23 cellular contexts compared by ENCODE assay signal in the genomic region with DNA sequence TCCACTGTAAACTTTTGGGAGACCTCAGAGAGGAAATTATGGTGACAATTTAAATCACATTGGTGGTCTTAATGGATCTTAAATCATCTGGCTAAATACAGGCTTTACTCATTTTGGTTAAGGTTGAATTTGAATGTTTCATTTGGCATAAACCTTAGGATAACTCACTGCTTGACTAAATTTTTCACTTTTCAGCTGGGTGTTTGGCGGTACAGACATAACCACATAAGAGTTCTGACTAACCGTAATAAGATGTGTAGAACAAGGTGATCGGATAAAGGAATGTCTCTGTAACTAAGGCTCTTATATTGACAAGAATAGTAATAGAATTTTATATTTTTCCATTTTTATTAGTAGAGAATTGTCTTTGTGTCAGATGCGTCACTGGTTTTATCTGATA.
DNase-seq lines count a peak whose midpoint lies in the region; TF ChIP-seq lines count a peak whose summit lies in the region.
"Had no signal": no experiment of that assay in that cellular context is flagged by ENCODE, and none has a peak within 500 bp of the region (broad histone marks: within the 10 kb centered on the region; RNA-seq: fewer than 3 reads in every experiment).

No MANE protein-coding gene starts in this region.

- no peak overlapping the region for H3K4me2 ChIP-seq in osteoblast (ENCODE audit: insufficient read depth, low read length)
- H3K4me2 ChIP-seq: BLaER1 had no signal

- H4K20me1 ChIP-seq in osteoblast (ENCODE audit: insufficient read depth, low read length), result no peaks in the 10 kb centered on the region
- H4K20me1 ChIP-seq: BLaER1 had no signal

- H3K4me3 ChIP-seq in astrocyte of the cerebellum (ENCODE audit: low read depth, low read length), result no peak overlapping the region
- H3K4me3 ChIP-seq in astrocyte of the spinal cord (ENCODE audit: low read depth, low read length), result no peak overlapping the region
- no peak overlapping the region for H3K4me3 ChIP-seq in osteoblast (ENCODE audit: insufficient read depth, low read length)
- H3K4me3 ChIP-seq: BLaER1 had no signal

- no peaks in the 10 kb centered on the region for H3K9me3 ChIP-seq in osteoblast (ENCODE audit: low read depth, low read length)
- H3K9me3 ChIP-seq: BE2C, BLaER1, Caco-2 had no signal

- no peak overlapping the region for H2AFZ ChIP-seq in osteoblast (ENCODE audit: low read length)

- H3K79me2 ChIP-seq in osteoblast (ENCODE audit: insufficient read depth, low read length), result no peaks in the 10 kb centered on the region

- in situ Hi-C loops in astrocyte of the cerebellum (cut with HindIII; ENCODE audit: low sequenced_read_pairs), result no loop called here
- in situ Hi-C loops in astrocyte of the spinal cord (cut with HindIII; ENCODE audit: low sequenced_read_pairs), result no loop called here

- DNase-seq in Daoy (ENCODE audit: low read depth) (peak; percentile 8), astrocyte of the cerebellum (ENCODE audit: low read depth) (peak; percentile 79), astrocyte of the spinal cord (ENCODE audit: low read depth, low spot score) (peak; percentile 85), osteoblast (ENCODE audit: insufficient read length, low spot score, missing footprints) (peak; percentile 19), CD1c-positive myeloid dendritic cell (ENCODE audit: extremely low spot score) (no peak), putamen (ENCODE audit: low spot score) (no peak), NAMALWA (ENCODE audit: low spot score) (no peak)
- DNase-seq in effector CD4-positive, alpha-beta T cell, result no peak
- DNase-seq: 8988T; ACHN; BE2C; C1 segment of cervical spinal cord; Caco-2; Calu3; CD4-positive, alpha-beta T cell; CD8-positive, alpha-beta T cell; DMS 273 treated with DMSO at 0.1 percent for 48 hours; DMS153; DMS53; DMS79; DND-41; GF-D8 had no signal

- no peak for TF ChIP-seq CTCF in astrocyte of the cerebellum (IDR thresholded peaks at IDR 0.05; ENCODE audit: low read depth, low read length, missing control alignments)
- TF ChIP-seq CTCF in astrocyte of the spinal cord (IDR thresholded peaks at IDR 0.05; ENCODE audit: low read depth, low read length), result no peak
- TF ChIP-seq CTCF in osteoblast (IDR thresholded peaks at IDR 0.05; ENCODE audit: extremely low read depth, low read depth, low read length), result no peak

- no peaks in the 10 kb centered on the region for H3K4me1 ChIP-seq in osteoblast (ENCODE audit: insufficient read depth, low read length)
- H3K4me1 ChIP-seq: BE2C, BLaER1, Caco-2 had no signal

- H3K27me3 ChIP-seq in osteoblast (ENCODE audit: insufficient read depth, low read length), result peaks cover 7% of the 10 kb centered on the region
- H3K27me3 ChIP-seq: BE2C, BLaER1 had no signal

- H3K36me3 ChIP-seq in osteoblast (ENCODE audit: insufficient read depth, low read length), result no peaks in the 10 kb centered on the region
- H3K36me3 ChIP-seq: BE2C, BLaER1 had no signal

- H3K27ac ChIP-seq in osteoblast (ENCODE audit: low read depth, low read length), result no peak overlapping the region
- H3K27ac ChIP-seq: BLaER1 had no signal

Comparison
In these comparisons a context has a peak if more than half of its experiments do, and no peak if none do; other contexts are left out.
1. DNase-seq: peak in Daoy (single experiment), astrocyte of the cerebellum (single experiment), astrocyte of the spinal cord (single experiment) and osteoblast (single experiment); none in effector CD4-positive, alpha-beta T cell (single experiment), CD1c-positive myeloid dendritic cell (single experiment), putamen (single experiment) and NAMALWA (single experiment).